Comparison of ENCODE assay signal across 8 cellular contexts in genomic region chr3:115513411-115513800, GRCh38.
DNase-seq lines count a peak whose midpoint lies in the region; ATAC-seq and TF ChIP-seq lines count a peak whose summit lies in the region.

No MANE protein-coding gene starts in this region.

- peaks cover 27% of the 10 kb centered on the region for H3K4me1 ChIP-seq in HUES6 (ENCODE audit: control insufficient read depth, insufficient read depth, low read length)
- peaks cover 5% of the 10 kb centered on the region for H3K4me1 ChIP-seq in mucosa of stomach (ENCODE audit: control insufficient read depth, insufficient read depth, low read length)

- H3K27ac ChIP-seq in HUES6 (ENCODE audit: low read depth, low read length): peak overlapping the region; percentile 82; the same call in 1 of the 2 replicates

- H3K9ac ChIP-seq in HUES6 (ENCODE audit: low read length): peak overlapping the region; percentile 70
- H3K9ac ChIP-seq in mucosa of stomach (ENCODE audit: low read length): no peak overlapping the region

- H3K9me3 ChIP-seq in HUES6 (ENCODE audit: control insufficient read depth, insufficient read depth, low read depth, low read length): no peaks in the 10 kb centered on the region
- H3K9me3 ChIP-seq in mucosa of stomach (ENCODE audit: control insufficient read depth, low read length): no peaks in the 10 kb centered on the region

- ATAC-seq in GM21786 (IDR thresholded peaks at IDR 0.05; ENCODE audit: unreplicated experiment) (no peak), GM19328 (IDR thresholded peaks at IDR 0.05; ENCODE audit: unreplicated experiment) (no peak), GM21381 (IDR thresholded peaks at IDR 0.05; ENCODE audit: unreplicated experiment) (no peak)

- TF ChIP-seq CTCF in AG09309 (IDR thresholded peaks at IDR 0.05; ENCODE audit: control insufficient read depth, insufficient read depth, low read depth, low read length, missing control alignments) (no peak), cardiac fibroblast (IDR thresholded peaks at IDR 0.05; ENCODE audit: low read depth, low read length) (no peak)

- H3K36me3 ChIP-seq in HUES6 (ENCODE audit: control insufficient read depth, insufficient read depth, low read length) (no peaks in the 10 kb centered on the region), mucosa of stomach (ENCODE audit: control insufficient read depth, insufficient read depth, low read length) (no peaks in the 10 kb centered on the region)

- peak overlapping the region; percentile 47; the same call in 1 of the 2 replicates for H3K4me3 ChIP-seq in AG09309 (ENCODE audit: control insufficient read depth, low read depth, low read length)
- H3K4me3 ChIP-seq in HUES6 (ENCODE audit: low read depth, low read length): peak overlapping the region; percentile 71
- peak overlapping the region; percentile 45 to 52 for H3K4me3 ChIP-seq in cardiac fibroblast (replicated peaks in 1 of 2; ENCODE audit: low read depth in 2 of 2, low read length in 2 of 2)
- peak overlapping the region; percentile 20 for H3K4me3 ChIP-seq in mucosa of stomach (ENCODE audit: low read length)

- no peak for DNase-seq in AG09309 (ENCODE audit: low read depth)
- DNase-seq in cardiac fibroblast (ENCODE audit: low read depth in 2 of 2): no peak
- no peak for DNase-seq in DMS153 (lab: John Stamatoyannopoulos, UW)

- H3K27me3 ChIP-seq in HUES6 (ENCODE audit: control insufficient read depth, insufficient read depth, low read length): no peaks in the 10 kb centered on the region
- H3K27me3 ChIP-seq in mucosa of stomach (ENCODE audit: control insufficient read depth, insufficient read depth, low read length): no peaks in the 10 kb centered on the region

Comparison
In these comparisons a context has a peak if more than half of its experiments do, and no peak if none do; other contexts are left out.
1. H3K4me3 ChIP-seq: peak in every context shown above with its lines; median percentile 71 in HUES6; 48 in cardiac fibroblast; 47 in AG09309; 20 in mucosa of stomach.